Comparison of ENCODE assay signal across 9 cellular contexts in genomic region chr19:13101590-13102415, GRCh38. TPM values are rescaled to one million over a fixed set of nuclear protein-coding genes. Genes with fewer than 3 reads are reported as not detected.
DNase-seq lines count a peak whose midpoint lies in the region; ATAC-seq, FAIRE-seq and TF ChIP-seq lines count a peak whose summit lies in the region.
"Had no signal": no experiment of that assay in that cellular context is flagged by ENCODE, and none has a peak within 500 bp of the region (broad histone marks: within the 10 kb centered on the region; RNA-seq: fewer than 3 reads in every experiment).

No MANE protein-coding gene starts in this region.

- FAIRE-seq in endothelial cell of umbilical vein (lab: Jason Lieb, UNC) (peak; percentile 72), pancreas (lab: Jason Lieb, UNC) (no peak)

- peak; percentile 43 for TF ChIP-seq POLR2A in endothelial cell of umbilical vein (IDR thresholded peaks at IDR 0.05; ENCODE audit: low read depth, low read length)

- POLR2A ChIA-PET in CD8-positive, alpha-beta T cell (lab: Charles Lee) = no interaction called here
- POLR2A ChIA-PET in endothelial cell of umbilical vein (lab: Charles Lee) = interaction anchor here (0.8 to 1.2 kb wide), 2 partner anchors 52 to 54 kb away, joined by 3 to 8 read pairs; no protein-coding TSS in a partner anchor

- H3K27ac ChIP-seq in CD8-positive, alpha-beta T cell (ENCODE audit: low read depth, low read length) = no peak overlapping the region
- peak overlapping the region; percentile 99 for H3K27ac ChIP-seq in OCI-LY3 (ENCODE audit: low read length)
- H3K27ac ChIP-seq in endothelial cell of umbilical vein (ENCODE audit: insufficient read depth, low read depth, low read length) = peak overlapping the region; percentile 76
- peak overlapping the region in 3 of 4 donors; percentile 29 to 65 (median 63) for H3K27ac ChIP-seq in pancreas

- no peaks in the 10 kb centered on the region for H3K9me1 ChIP-seq in endothelial cell of umbilical vein (replicated peaks; ENCODE audit: control insufficient read depth, extremely low read depth, insufficient read depth, low read length)

- TSS peak; percentile 41 for BruUV-seq in endothelial cell of umbilical vein (replicated peaks; lab: Mats Ljungman, UMichigan)

- intact Hi-C loops in CD8-positive, alpha-beta T cell (cut with DNase I, micrococcal nuclease) = loop anchor here (2.0 to 5.0 kb wide), 2 partner anchors 15 to 50 kb away; partner anchors contain the start of genes IER2 (in 1 of the 2), STX10 (in 1 of the 2) and TRMT1 (in 1 of the 2)
- intact Hi-C loops in endothelial cell of umbilical vein (cut with micrococcal nuclease) (loop anchor here (1.0 to 5.0 kb wide), 6 partner anchors 14 to 905 kb away; partner anchors contain the start of genes RFX1 and TRMT1), pancreas (cut with DNase I) (loop anchor here in 1 of 3 donors (10.0 kb wide), 1 partner anchor 133 kb away; no protein-coding TSS in a partner anchor), head of caudate nucleus (cut with DNase I) (no loop called here)

- H3K27ac Mint-ChIP-seq in CD8-positive, alpha-beta T cell = peak overlapping the region; percentile 27
- H3K27ac Mint-ChIP-seq in chondrocyte (ENCODE audit: unreplicated experiment) = no peak overlapping the region

- dilution Hi-C loops in endothelial cell of umbilical vein (cut with MboI; ENCODE audit: extremely low pct_ligation_motif_present, low sequenced_read_pairs) = no loop called here

- CTCF ChIA-PET in CD8-positive, alpha-beta T cell (lab: Charles Lee) = interaction anchor here (0.9 to 1.6 kb wide), 2 partner anchors 40 to 124 kb away, joined by 3 to 4 read pairs; no protein-coding TSS in a partner anchor
- CTCF ChIA-PET in endothelial cell of umbilical vein (lab: Charles Lee) = interaction anchor here (0.7 to 2.5 kb wide), 20 partner anchors 9 to 161 kb away, joined by 3 to 26 read pairs (median 4); partner anchors contain the start of genes IER2, NACC1, STX10 and TRMT1

- H3K4me3 Mint-ChIP-seq in CD8-positive, alpha-beta T cell = peak overlapping the region; percentile 71
- no peak overlapping the region for H3K4me3 Mint-ChIP-seq in chondrocyte (ENCODE audit: unreplicated experiment)

- H3K4me1 ChIP-seq in CD8-positive, alpha-beta T cell (ENCODE audit: insufficient read depth, low read length) = peaks cover 76% of the 10 kb centered on the region
- H3K4me1 ChIP-seq in OCI-LY3 (ENCODE audit: low read length) (peaks cover 50% of the 10 kb centered on the region), endothelial cell of umbilical vein (ENCODE audit: control insufficient read depth, extremely low read depth, insufficient read depth, low read length) (peaks cover 48% of the 10 kb centered on the region), pancreas (peaks cover 0 to 7% (median 0%) of the 10 kb centered on the region in 3 donors)

- H3K27me3 Mint-ChIP-seq in CD8-positive, alpha-beta T cell (ENCODE audit: low read depth) = peaks cover 13% of the 10 kb centered on the region
- H3K27me3 Mint-ChIP-seq in chondrocyte (ENCODE audit: low read depth) = peaks cover 8% of the 10 kb centered on the region

- H3K9me3 ChIP-seq in CD8-positive, alpha-beta T cell (ENCODE audit: low read length) = no peaks in the 10 kb centered on the region
- H3K9me3 ChIP-seq in OCI-LY3 (ENCODE audit: insufficient read depth, low read length) = no peaks in the 10 kb centered on the region
- H3K9me3 ChIP-seq in endothelial cell of umbilical vein (replicated peaks; ENCODE audit: control insufficient read depth, insufficient read depth, low read length) = no peaks in the 10 kb centered on the region
- no peaks in the 10 kb centered on the region for H3K9me3 ChIP-seq in pancreas

- peak overlapping the region; percentile 47 for H3K4me3 ChIP-seq in CD8-positive, alpha-beta T cell (ENCODE audit: low read depth, low read length)
- H3K4me3 ChIP-seq in OCI-LY3 (ENCODE audit: low read length) (peak overlapping the region; percentile 90), endothelial cell of umbilical vein (replicated peaks in 1 of 3; ENCODE audit: insufficient read depth in 1 of 3, low read depth in 1 of 3, low read length in 3 of 3) (peak overlapping the region; percentile 63 to 95 (median 85)), pancreas (peak overlapping the region in 1 of 4 donors; percentile 37)

- no peak for TF ChIP-seq CTCF in CD8-positive, alpha-beta T cell (IDR thresholded peaks at IDR 0.05)
- TF ChIP-seq CTCF in OCI-LY3 (IDR thresholded peaks at IDR 0.05; ENCODE audit: low read depth, low read length) (no peak), endothelial cell of umbilical vein (IDR thresholded peaks at IDR 0.05; ENCODE audit: extremely low read depth in 1 of 2, insufficient read depth in 1 of 2, low read depth in 1 of 2, low read length in 2 of 2) (no peak), pancreas (IDR thresholded peaks at IDR 0.05) (no peak), chondrocyte (IDR thresholded peaks at IDR 0.05) (no peak)

- no peak for DNase-seq in CD8-positive, alpha-beta T cell
- DNase-seq in endothelial cell of umbilical vein (ENCODE audit: low read depth, low spot score) (no peak), pancreas (no peak), chondrocyte (ENCODE audit: low spot score) (no peak), head of caudate nucleus (no peak), OCI-M1 (lab: John Stamatoyannopoulos, UW) (no peak)

- H3K36me3 ChIP-seq in CD8-positive, alpha-beta T cell (ENCODE audit: insufficient read depth, low read length) = no peaks in the 10 kb centered on the region
- H3K36me3 ChIP-seq in OCI-LY3 (replicated peaks; ENCODE audit: low read depth, low read length) (peaks cover 20% of the 10 kb centered on the region), endothelial cell of umbilical vein (ENCODE audit: control insufficient read depth in 2 of 2, extremely low read depth in 1 of 2, insufficient read depth in 2 of 2, low read length in 2 of 2) (peaks cover 2 to 3% of the 10 kb centered on the region in 2 experiments), pancreas (no peaks in the 10 kb centered on the region)

- no peaks in the 10 kb centered on the region for H3K36me3 Mint-ChIP-seq in CD8-positive, alpha-beta T cell
- H3K36me3 Mint-ChIP-seq in chondrocyte (ENCODE audit: low read depth) = peaks cover 3% of the 10 kb centered on the region

- WGBS in pancreas, 2 donors = 68 to 79% methylated on average over 7 of the region's 7 CpGs

- peaks cover 15% of the 10 kb centered on the region for H3K79me2 ChIP-seq in OCI-LY3 (ENCODE audit: low read length)
- H3K79me2 ChIP-seq in endothelial cell of umbilical vein (ENCODE audit: control insufficient read depth, insufficient read depth, low read length) = peaks cover 30% of the 10 kb centered on the region

- H3K4me2 ChIP-seq in OCI-LY3 (ENCODE audit: low read length) = peak overlapping the region; percentile 100
- H3K4me2 ChIP-seq in endothelial cell of umbilical vein (ENCODE audit: insufficient read depth, low read length) = peak overlapping the region; percentile 96

- H3K9ac ChIP-seq in OCI-LY3 (ENCODE audit: low read length) (peak overlapping the region; percentile 92), endothelial cell of umbilical vein (replicated peaks; ENCODE audit: extremely low read depth, insufficient read depth, low read length) (peak overlapping the region; percentile 96)

- peaks cover 5% of the 10 kb centered on the region; the same call in 1 of the 2 replicates for H4K20me1 ChIP-seq in OCI-LY3 (ENCODE audit: insufficient read depth, low read length)
- no peaks in the 10 kb centered on the region for H4K20me1 ChIP-seq in endothelial cell of umbilical vein (replicated peaks; ENCODE audit: control insufficient read depth, extremely low read depth, insufficient read depth, low read length)

- no peak overlapping the region for H2AFZ ChIP-seq in OCI-LY3 (ENCODE audit: low read depth, low read length)
- H2AFZ ChIP-seq in endothelial cell of umbilical vein (ENCODE audit: low read depth, low read length) = no peak overlapping the region

- H3K27me3 ChIP-seq in CD8-positive, alpha-beta T cell (ENCODE audit: insufficient read depth, low read length) = peaks cover 7% of the 10 kb centered on the region
- H3K27me3 ChIP-seq in OCI-LY3 (ENCODE audit: low read depth, low read length) = no peaks in the 10 kb centered on the region
- no peaks in the 10 kb centered on the region for H3K27me3 ChIP-seq in endothelial cell of umbilical vein (ENCODE audit: control insufficient read depth in 2 of 2, insufficient read depth in 2 of 2, low read length in 2 of 2)
- H3K27me3 ChIP-seq in pancreas = no peaks in the 10 kb centered on the region

- no peaks in the 10 kb centered on the region for H3K9me3 Mint-ChIP-seq in CD8-positive, alpha-beta T cell
- no peaks in the 10 kb centered on the region for H3K9me3 Mint-ChIP-seq in chondrocyte (ENCODE audit: low read depth)

- H3K4me1 Mint-ChIP-seq in CD8-positive, alpha-beta T cell (ENCODE audit: low read depth) = peaks cover 46% of the 10 kb centered on the region
- H3K4me1 Mint-ChIP-seq in chondrocyte (ENCODE audit: low read depth) = peaks cover 11% of the 10 kb centered on the region

- no peak for ATAC-seq in CD8-positive, alpha-beta T cell
- no peak for ATAC-seq in pancreas
- no peak for ATAC-seq in GM21737 (IDR thresholded peaks at IDR 0.05; ENCODE audit: unreplicated experiment)

RNA-seq across cellular contexts. Expression of gene LYL1, which starts 0.9 kb away (rescaled TPM):
- under 1 TPM; 0.81 to 0.92 TPM for total RNA-seq in CD8-positive, alpha-beta T cell
- 74.4 and 91.5 TPM in 2 replicates for total RNA-seq in endothelial cell of umbilical vein
- 87.3 and 141 TPM in 2 replicates for polyA plus RNA-seq in endothelial cell of umbilical vein
- polyA plus RNA-seq in endothelial cell of umbilical vein (2011; cell fraction: cytosol; rRNA removed) = 40.8 and 60.9 TPM in 2 replicates
- polyA plus RNA-seq in endothelial cell of umbilical vein (2011; cell fraction: nucleus; rRNA removed) = 42.5 and 44.4 TPM in 2 replicates
- polyA plus RNA-seq in endothelial cell of umbilical vein (2012) = 47.3 and 75.1 TPM in 2 replicates
- polyA minus RNA-seq in endothelial cell of umbilical vein = 16.2 and 18.2 TPM in 2 replicates
- polyA minus RNA-seq in endothelial cell of umbilical vein (2011; cell fraction: cytosol; rRNA and poly(A)+ RNA removed) = not detected
- polyA minus RNA-seq in endothelial cell of umbilical vein (2011; cell fraction: nucleus; rRNA and poly(A)+ RNA removed) = 9.0 and 18.8 TPM in 2 replicates
- 1 to 10 TPM in 4 of 6 donors, under 1 TPM in 2; 0.51 to 5.5 (median 1.7) TPM for total RNA-seq in pancreas
- 1 to 10 TPM; 2.6 to 3.6 TPM for polyA plus RNA-seq in pancreas
- 0.38 to 0.47 TPM in 2 of 3 replicates, not detected in the other for total RNA-seq in chondrocyte
- total RNA-seq: myocyte had no signal

RNA-seq across cellular contexts. Expression of gene TRMT1, which starts 14.7 kb away (rescaled TPM):
- 10 to 100 TPM; 76.4 to 77.2 TPM for total RNA-seq in CD8-positive, alpha-beta T cell
- 42.2 and 53.0 TPM in 2 replicates for total RNA-seq in endothelial cell of umbilical vein
- polyA plus RNA-seq in endothelial cell of umbilical vein = 46.3 and 60.5 TPM in 2 replicates
- 25.5 and 32.2 TPM in 2 replicates for polyA plus RNA-seq in endothelial cell of umbilical vein (2011; cell fraction: cytosol; rRNA removed)
- 235 and 243 TPM in 2 replicates for polyA plus RNA-seq in endothelial cell of umbilical vein (2011; cell fraction: nucleus; rRNA removed)
- 39.6 and 42.8 TPM in 2 replicates for polyA plus RNA-seq in endothelial cell of umbilical vein (2012)
- 26.5 and 37.9 TPM in 2 replicates for polyA minus RNA-seq in endothelial cell of umbilical vein
- 37.0 TPM for polyA minus RNA-seq in endothelial cell of umbilical vein (2011; cell fraction: cytosol; rRNA and poly(A)+ RNA removed)
- polyA minus RNA-seq in endothelial cell of umbilical vein (2011; cell fraction: nucleus; rRNA and poly(A)+ RNA removed) = 27.6 and 47.5 TPM in 2 replicates
- total RNA-seq in pancreas = 10 to 100 TPM; 12.7 to 29.2 (median 19.1) TPM
- polyA plus RNA-seq in pancreas = 100 to 1,000 TPM in 1 of 2 donors, 10 to 100 TPM in 1; 85.5 to 108 TPM
- 25.4 to 35.8 TPM (median 28.9 TPM) in 3 replicates for total RNA-seq in chondrocyte

RNA-seq across cellular contexts. Expression of gene NACC1, which starts 16.3 kb away (rescaled TPM):
- 10 to 100 TPM; 16.8 to 20.8 TPM for total RNA-seq in CD8-positive, alpha-beta T cell
- total RNA-seq in endothelial cell of umbilical vein = 95.4 and 97.6 TPM in 2 replicates
- polyA plus RNA-seq in endothelial cell of umbilical vein = 120 and 198 TPM in 2 replicates
- 80.0 and 100 TPM in 2 replicates for polyA plus RNA-seq in endothelial cell of umbilical vein (2011; cell fraction: cytosol; rRNA removed)
- polyA plus RNA-seq in endothelial cell of umbilical vein (2011; cell fraction: nucleus; rRNA removed) = 54.7 and 78.0 TPM in 2 replicates
- 38.9 and 59.8 TPM in 2 replicates for polyA plus RNA-seq in endothelial cell of umbilical vein (2012)
- 80.5 and 91.7 TPM in 2 replicates for polyA minus RNA-seq in endothelial cell of umbilical vein
- polyA minus RNA-seq in endothelial cell of umbilical vein (2011; cell fraction: cytosol; rRNA and poly(A)+ RNA removed) = 98.0 TPM
- polyA minus RNA-seq in endothelial cell of umbilical vein (2011; cell fraction: nucleus; rRNA and poly(A)+ RNA removed) = 19.5 and 40.5 TPM in 2 replicates
- 10 to 100 TPM in 5 of 6 donors, 1 to 10 TPM in 1; 9.8 to 25.3 (median 14.1) TPM for total RNA-seq in pancreas
- polyA plus RNA-seq in pancreas = 10 to 100 TPM in 1 of 2 donors, 1 to 10 TPM in 1; 7.0 to 19.8 TPM
- 45.2 to 49.5 TPM (median 47.3 TPM) in 3 replicates for total RNA-seq in chondrocyte

RNA-seq across cellular contexts. Expression of gene STX10, which starts 48.4 kb away (rescaled TPM):
- 10 to 100 TPM; 35.7 to 37.5 TPM for total RNA-seq in CD8-positive, alpha-beta T cell
- total RNA-seq in endothelial cell of umbilical vein = 63.1 and 67.9 TPM in 2 replicates
- polyA plus RNA-seq in endothelial cell of umbilical vein = 89.6 and 91.6 TPM in 2 replicates
- 73.4 and 87.2 TPM in 2 replicates for polyA plus RNA-seq in endothelial cell of umbilical vein (2011; cell fraction: cytosol; rRNA removed)
- 114 and 131 TPM in 2 replicates for polyA plus RNA-seq in endothelial cell of umbilical vein (2011; cell fraction: nucleus; rRNA removed)
- polyA plus RNA-seq in endothelial cell of umbilical vein (2012) = 49.2 and 49.9 TPM in 2 replicates
- 48.5 and 105 TPM in 2 replicates for polyA minus RNA-seq in endothelial cell of umbilical vein
- polyA minus RNA-seq in endothelial cell of umbilical vein (2011; cell fraction: cytosol; rRNA and poly(A)+ RNA removed) = 46.1 TPM
- polyA minus RNA-seq in endothelial cell of umbilical vein (2011; cell fraction: nucleus; rRNA and poly(A)+ RNA removed) = 14.1 and 22.6 TPM in 2 replicates
- total RNA-seq in pancreas = 10 to 100 TPM; 14.0 to 24.6 (median 17.0) TPM
- polyA plus RNA-seq in pancreas = 10 to 100 TPM; 61.4 to 73.5 TPM
- total RNA-seq in chondrocyte = 42.9 to 53.0 TPM (median 45.6 TPM) in 3 replicates

RNA-seq across cellular contexts. Expression of gene IER2, which starts 48.4 kb away (rescaled TPM):
- total RNA-seq in CD8-positive, alpha-beta T cell = 100 to 1,000 TPM; 223 to 229 TPM
- 81.6 and 97.0 TPM in 2 replicates for total RNA-seq in endothelial cell of umbilical vein
- 55.2 and 60.6 TPM in 2 replicates for polyA plus RNA-seq in endothelial cell of umbilical vein
- polyA plus RNA-seq in endothelial cell of umbilical vein (2011; cell fraction: cytosol; rRNA removed) = 36.0 and 59.9 TPM in 2 replicates
- 82.2 and 90.1 TPM in 2 replicates for polyA plus RNA-seq in endothelial cell of umbilical vein (2011; cell fraction: nucleus; rRNA removed)
- 45.4 and 53.7 TPM in 2 replicates for polyA plus RNA-seq in endothelial cell of umbilical vein (2012)
- polyA minus RNA-seq in endothelial cell of umbilical vein = 12.2 and 13.6 TPM in 2 replicates
- 37.5 TPM for polyA minus RNA-seq in endothelial cell of umbilical vein (2011; cell fraction: cytosol; rRNA and poly(A)+ RNA removed)
- 15.8 and 48.0 TPM in 2 replicates for polyA minus RNA-seq in endothelial cell of umbilical vein (2011; cell fraction: nucleus; rRNA and poly(A)+ RNA removed)
- 10 to 100 TPM; 32.4 to 59.2 (median 37.7) TPM for total RNA-seq in pancreas
- 100 to 1,000 TPM in 1 of 2 donors, 10 to 100 TPM in 1; 80.7 to 179 TPM for polyA plus RNA-seq in pancreas
- 38.4 to 67.1 TPM (median 58.5 TPM) in 3 replicates for total RNA-seq in chondrocyte

Comparison
In these comparisons a context has a peak if more than half of its experiments do, and no peak if none do; other contexts are left out.
1. RNA of gene LYL1, which starts 0.9 kb away (total RNA-seq): 74.4 to 91.5 TPM in endothelial cell of umbilical vein; 0.51 to 5.5 TPM in pancreas, 0.81 to 0.92 TPM in CD8-positive, alpha-beta T cell and 0.38 to 0.47 TPM in chondrocyte; every median in the first group is over 10 times any median in the second.